15 cellular contexts compared by ENCODE assay signal in the genomic region with DNA sequence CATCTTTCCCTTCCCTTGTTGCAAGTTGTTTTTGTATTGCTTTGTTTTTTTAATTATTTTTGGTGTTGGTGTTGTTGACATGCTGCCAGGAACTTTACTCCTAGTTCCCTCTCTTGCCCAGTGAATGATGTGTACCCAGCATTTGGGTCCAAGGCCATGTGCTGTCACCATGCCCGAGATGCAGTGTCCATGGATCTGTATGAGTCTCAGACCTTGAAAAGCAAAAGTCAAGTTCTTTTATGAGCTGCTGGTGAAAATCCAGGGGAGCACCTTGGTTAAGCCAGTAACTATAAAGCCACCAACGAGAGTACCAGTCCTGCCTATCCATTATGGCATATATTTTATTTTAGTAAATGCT.
"Had no signal": no experiment of that assay in that cellular context is flagged by ENCODE, and none has a peak within 500 bp of the region (broad histone marks: within the 10 kb centered on the region; RNA-seq: fewer than 3 reads in every experiment).

No MANE protein-coding gene starts in this region.

- H3K4me1 ChIP-seq: prostate gland, thyroid gland, uterus had no signal

- H3K4me3 Mint-ChIP-seq: activated CD4-positive, alpha-beta memory T cell treated with anti-CD3 and anti-CD28 coated beads, Interleukin-2, amount 10 ng/mL, durations not matched to agents 7 days and 5 days; activated CD4-positive, alpha-beta T cell treated with anti-CD3 and anti-CD28 coated beads for 36 hours; activated naive CD8-positive, alpha-beta T cell treated with anti-CD3 and anti-CD28 coated beads for 36 hours; naive thymus-derived CD4-positive, alpha-beta T cell had no signal

- DNase-seq: activated CD4-positive, alpha-beta memory T cell treated with anti-CD3 and anti-CD28 coated beads, Interleukin-2, amount 10 ng/mL, durations not matched to agents 7 days and 5 days; activated CD4-positive, alpha-beta T cell treated with anti-CD3 and anti-CD28 coated beads for 36 hours; activated gamma-delta T cell treated with Interleukin-2 at 50 U/mL for 16 hours; activated naive CD8-positive, alpha-beta T cell treated with anti-CD3 and anti-CD28 coated beads for 36 hours; activated T-cell treated with anti-CD3 and anti-CD28 coated beads, Interleukin-2, amount 50 U/mL, for 48 hours; aorta; heart right ventricle; midbrain; naive thymus-derived CD4-positive, alpha-beta T cell; stimulated activated CD4-positive, alpha-beta T cell treated with anti-CD3 and anti-CD28 coated beads, Interleukin-15, amount 100 ng/mL, for 24 hours; stimulated activated CD4-positive, alpha-beta T cell treated with anti-CD3 and anti-CD28 coated beads, Interleukin-4, amount 100 ng/mL, for 4 hours; thyroid gland; uterus had no signal

- H3K36me3 ChIP-seq: heart right ventricle, prostate gland, thyroid gland, uterus had no signal

- H3K27me3 ChIP-seq: thyroid gland, uterus had no signal

- H3K36me3 Mint-ChIP-seq: activated naive CD8-positive, alpha-beta T cell treated with anti-CD3 and anti-CD28 coated beads for 36 hours; naive thymus-derived CD4-positive, alpha-beta T cell had no signal

- H3K9me3 ChIP-seq: heart right ventricle, prostate gland, thyroid gland, uterus had no signal

- H3K9me3 Mint-ChIP-seq: activated CD4-positive, alpha-beta memory T cell treated with anti-CD3 and anti-CD28 coated beads, Interleukin-2, amount 10 ng/mL, durations not matched to agents 7 days and 5 days; activated naive CD8-positive, alpha-beta T cell treated with anti-CD3 and anti-CD28 coated beads for 36 hours; naive thymus-derived CD4-positive, alpha-beta T cell had no signal

- H3K27ac Mint-ChIP-seq: activated CD4-positive, alpha-beta memory T cell treated with anti-CD3 and anti-CD28 coated beads, Interleukin-2, amount 10 ng/mL, durations not matched to agents 7 days and 5 days; activated CD4-positive, alpha-beta T cell treated with anti-CD3 and anti-CD28 coated beads for 36 hours; activated naive CD8-positive, alpha-beta T cell treated with anti-CD3 and anti-CD28 coated beads for 36 hours; naive thymus-derived CD4-positive, alpha-beta T cell had no signal

- H3K27ac ChIP-seq: prostate gland, thyroid gland, uterus, VCaP had no signal

- H3K4me3 ChIP-seq: prostate gland, thyroid gland, uterus had no signal

- H3K27me3 Mint-ChIP-seq: activated CD4-positive, alpha-beta T cell treated with anti-CD3 and anti-CD28 coated beads for 36 hours had no signal

- ATAC-seq: activated CD4-positive, alpha-beta T cell treated with anti-CD3 and anti-CD28 coated beads for 36 hours; naive thymus-derived CD4-positive, alpha-beta T cell had no signal
